Comparison of ENCODE assay signal across 22 cellular contexts in genomic region chr7:92788559-92789183, GRCh38. TPM values are rescaled to one million over a fixed set of nuclear protein-coding genes. Genes with fewer than 3 reads are reported as not detected.
A peak's percentile ranks its signal among the peaks of the same experiment; 100 is the strongest.
DNase-seq lines count a peak whose midpoint lies in the region; ATAC-seq and TF ChIP-seq lines count a peak whose summit lies in the region.
"Had no signal": no experiment of that assay in that cellular context is flagged by ENCODE, and none has a peak within 500 bp of the region (broad histone marks: within the 10 kb centered on the region; RNA-seq: fewer than 3 reads in every experiment).

No MANE protein-coding gene starts in this region.

- H3K18ac ChIP-seq in trophoblast cell (ENCODE audit: low read length) = no peak overlapping the region

- H3K27ac Mint-ChIP-seq in activated CD8-positive, alpha-beta memory T cell treated with anti-CD3 and anti-CD28 coated beads, Interleukin-2, amount 10 ng/mL, durations not matched to agents 7 days and 5 days = peak overlapping the region; percentile 4

- no peak for TF ChIP-seq CTCF in testis (IDR thresholded peaks at IDR 0.05)

- H3K14ac ChIP-seq in trophoblast cell (ENCODE audit: low read length) = no peak overlapping the region

- H3K9me3 ChIP-seq in trophoblast cell (ENCODE audit: insufficient read depth, low read depth, low read length) (no peaks in the 10 kb centered on the region), testis (no peaks in the 10 kb centered on the region), HAP-1 (peaks cover 3% of the 10 kb centered on the region; the same call in 1 of the 2 replicates)

- in situ Hi-C loops in KBM-7 (cut with MboI; ENCODE audit: low pct_unique_long_range_greater_than_20kb, low sequenced_read_pairs) (no loop called here), HAP-1 (cut with MboI; ENCODE audit: low sequenced_read_pairs) (no loop called here)

- H3K4me3 Mint-ChIP-seq in activated CD8-positive, alpha-beta memory T cell treated with anti-CD3 and anti-CD28 coated beads, Interleukin-2, amount 10 ng/mL, durations not matched to agents 7 days and 5 days = no peak overlapping the region
- H3K4me3 Mint-ChIP-seq: activated T-helper 1 cell treated with anti-CD3 and anti-CD28 coated beads, Interleukin-12 subunit alpha, Interleukin-12 subunit beta, Interleukin-2, Interleukin-4 antibody, amounts not matched to agents 30 ng/mL and 10 ng/mL and 1 ng/mL, durations not matched to agents 14 hours and 24 hours and 36 hours; neural crest cell had no signal

- H3K27ac ChIP-seq in trophoblast cell (ENCODE audit: low read depth, low read length) (no peak overlapping the region), testis (no peak overlapping the region)
- H3K27ac ChIP-seq: BLaER1 treated with 17β-estradiol and CSF1 and Interleukin-3, amounts not matched to agents 10 nM and 100 nM; body of pancreas; upper lobe of left lung had no signal

- no peaks in the 10 kb centered on the region for H3K79me2 ChIP-seq in trophoblast cell (ENCODE audit: control insufficient read depth, insufficient read depth, low read length, poor library complexity)

- no peak overlapping the region for H2AFZ ChIP-seq in trophoblast cell (ENCODE audit: insufficient read depth, low read length, poor library complexity)

- no peak overlapping the region for H2BK5ac ChIP-seq in trophoblast cell (ENCODE audit: low read depth, low read length, poor library complexity)

- no peak overlapping the region for H2AK5ac ChIP-seq in trophoblast cell (ENCODE audit: low read length)

- peaks cover 7% of the 10 kb centered on the region for H3K79me1 ChIP-seq in trophoblast cell (ENCODE audit: low read length)

- no peak for ATAC-seq in activated CD8-positive, alpha-beta memory T cell treated with anti-CD3 and anti-CD28 coated beads, Interleukin-2, amount 10 ng/mL, durations not matched to agents 7 days and 5 days
- ATAC-seq: body of pancreas, esophagus mucosa, mucosa of descending colon had no signal

- H3K4me2 ChIP-seq in trophoblast cell (ENCODE audit: low read length) = no peak overlapping the region
- H3K4me2 ChIP-seq: BLaER1 treated with 17β-estradiol and CSF1 and Interleukin-3, amounts not matched to agents 10 nM and 100 nM had no signal

- no CpG with 5 or more reads among the region's 1 CpG for WGBS in trophoblast cell (ENCODE audit: extremely low coverage, insufficient coverage, insufficient read length)
- WGBS in testis, 2 donors = 100% methylated on average over 1 of the region's 1 CpG

- H3K27me3 Mint-ChIP-seq in activated CD8-positive, alpha-beta memory T cell treated with anti-CD3 and anti-CD28 coated beads, Interleukin-2, amount 10 ng/mL, durations not matched to agents 7 days and 5 days = no peaks in the 10 kb centered on the region

- DNase-seq in activated CD8-positive, alpha-beta memory T cell treated with anti-CD3 and anti-CD28 coated beads, Interleukin-2, amount 10 ng/mL, durations not matched to agents 7 days and 5 days = no peak
- no peak for DNase-seq in activated CD8-positive, alpha-beta memory T cell treated with anti-CD3 and anti-CD28 coated beads, Interleukin-2, amount 50 U/mL, for 4 hours
- DNase-seq in KBM-7 (peak; percentile 24), SW480 (ENCODE audit: low spot score) (peak; percentile 50), trophoblast cell (no peak), testis (no peak), NCI-H82 treated with DMSO at 0.1 percent for 48 hours (lab: John Stamatoyannopoulos, UW; ENCODE audit: unreplicated experiment) (no peak), HAP-1 (ENCODE audit: low spot score in 2 of 2) (no peak)
- DNase-seq: activated CD4-positive, CD25-positive, alpha-beta regulatory T cell treated with anti-CD3 and anti-CD28 coated beads, Interleukin-2, amount 50 U/mL, for 72 hours; body of pancreas; effector CD8-positive, alpha-beta T cell; HCEC 1CT; mucosa of descending colon; NCI-H2081 treated with DMSO at 0.1 percent for 48 hours; NCI-H510A; stimulated activated CD8-positive, alpha-beta memory T cell treated with anti-CD3 and anti-CD28 coated beads, Interleukin-4, amount 100 ng/mL, for 48 hours; T1000; upper lobe of left lung had no signal

- no peak overlapping the region for H4K12ac ChIP-seq in trophoblast cell (ENCODE audit: low read depth, low read length)

- peak overlapping the region; percentile 46 for H3K4ac ChIP-seq in trophoblast cell (ENCODE audit: low read depth, low read length)

- no peak overlapping the region for H3K23ac ChIP-seq in trophoblast cell (ENCODE audit: low read length)

- no peak overlapping the region for H4K8ac ChIP-seq in trophoblast cell (ENCODE audit: low read depth, low read length)

- H3K9me3 Mint-ChIP-seq in activated CD8-positive, alpha-beta memory T cell treated with anti-CD3 and anti-CD28 coated beads, Interleukin-2, amount 10 ng/mL, durations not matched to agents 7 days and 5 days (ENCODE audit: low read depth) = peaks cover 19% of the 10 kb centered on the region

- H3K4me1 ChIP-seq in trophoblast cell (ENCODE audit: control insufficient read depth in 1 of 2, insufficient read depth in 2 of 2, low read length in 2 of 2) (peaks cover 4 to 9% of the 10 kb centered on the region in 2 experiments), testis (no peaks in the 10 kb centered on the region), HAP-1 (peaks cover 20% of the 10 kb centered on the region)

- CTCF ChIA-PET in activated CD8-positive, alpha-beta memory T cell treated with anti-CD3 and anti-CD28 coated beads, Interleukin-2, amount 10 ng/mL, durations not matched to agents 7 days and 5 days (lab: Charles Lee) = interaction anchor here (1.0 kb wide), 1 partner anchor 9 kb away, joined by 3 read pairs; no protein-coding TSS in a partner anchor

- H2BK12ac ChIP-seq in trophoblast cell (ENCODE audit: low read length) = no peak overlapping the region

- H3K36me3 ChIP-seq in trophoblast cell (ENCODE audit: control insufficient read depth in 1 of 2, insufficient read depth in 2 of 2, low read length in 2 of 2) = peaks cover 0 to 2% of the 10 kb centered on the region in 2 experiments
- H3K36me3 ChIP-seq in testis (ENCODE audit: low read depth, missing control alignments) = no peaks in the 10 kb centered on the region
- H3K36me3 ChIP-seq in HAP-1 (replicated peaks) = 0 out of 2 replicates have a peak, but pooled peaks cover 3% of the 10 kb centered on the region
- H3K36me3 ChIP-seq: upper lobe of left lung had no signal

- H3K36me3 Mint-ChIP-seq in activated CD8-positive, alpha-beta memory T cell treated with anti-CD3 and anti-CD28 coated beads, Interleukin-2, amount 10 ng/mL, durations not matched to agents 7 days and 5 days = peaks cover 68% of the 10 kb centered on the region

- H3K27me3 ChIP-seq in trophoblast cell (ENCODE audit: insufficient read depth, low read length) (no peaks in the 10 kb centered on the region), testis (no peaks in the 10 kb centered on the region), HAP-1 (ENCODE audit: low read depth) (no peaks in the 10 kb centered on the region)
- H3K27me3 ChIP-seq: BLaER1 treated with 17β-estradiol and CSF1 and Interleukin-3, amounts not matched to agents 10 nM and 100 nM; body of pancreas; upper lobe of left lung had no signal

- H3K4me1 Mint-ChIP-seq in activated CD8-positive, alpha-beta memory T cell treated with anti-CD3 and anti-CD28 coated beads, Interleukin-2, amount 10 ng/mL, durations not matched to agents 7 days and 5 days = peaks cover 53% of the 10 kb centered on the region

- intact Hi-C loops in testis (cut with DNase I; ENCODE audit: low total_unique reads) = no loop called here

- no peak overlapping the region for H2BK120ac ChIP-seq in trophoblast cell (ENCODE audit: insufficient read depth, low read length, poor library complexity)

- no peak overlapping the region for H3K9ac ChIP-seq in trophoblast cell (ENCODE audit: low read length)
- H3K9ac ChIP-seq: BLaER1 treated with 17β-estradiol and CSF1 and Interleukin-3, amounts not matched to agents 10 nM and 100 nM had no signal

- no peak overlapping the region for H4K91ac ChIP-seq in trophoblast cell (ENCODE audit: low read depth, low read length)

- TF ChIP-seq POLR2A in testis (IDR thresholded peaks at IDR 0.05) = no peak

- no peak overlapping the region for H3K4me3 ChIP-seq in trophoblast cell (ENCODE audit: low read depth, low read length)
- H3K4me3 ChIP-seq in testis = no peak overlapping the region
- no peak overlapping the region for H3K4me3 ChIP-seq in HAP-1
- H3K4me3 ChIP-seq: BLaER1 treated with 17β-estradiol and CSF1 and Interleukin-3, amounts not matched to agents 10 nM and 100 nM; body of pancreas; mucosa of descending colon; upper lobe of left lung had no signal

RNA-seq across cellular contexts. Expression of gene CDK6, which starts 47.7 kb away (rescaled TPM):
- total RNA-seq in activated CD8-positive, alpha-beta memory T cell treated with anti-CD3 and anti-CD28 coated beads, Interleukin-2, amount 10 ng/mL, durations not matched to agents 7 days and 5 days = 100 to 1,000 TPM; 118 to 229 TPM
- 29.5 and 33.6 TPM in 2 replicates for polyA plus RNA-seq in trophoblast cell (2013)
- 10 to 100 TPM; 22.8 to 31.6 TPM for total RNA-seq in testis
- 21.1 TPM for polyA plus RNA-seq in testis (ENCODE audit: insufficient read depth, low read depth, low replicate concordance)

Comparison
In these comparisons a context has a peak if more than half of its experiments do, and no peak if none do; other contexts are left out.
1. DNase-seq: peak in KBM-7 (single experiment) and SW480 (single experiment); none in activated CD8-positive, alpha-beta memory T cell treated with anti-CD3 and anti-CD28 coated beads, Interleukin-2, amount 10 ng/mL, durations not matched to agents 7 days and 5 days (single experiment), activated CD8-positive, alpha-beta memory T cell treated with anti-CD3 and anti-CD28 coated beads, Interleukin-2, amount 50 U/mL, for 4 hours (single experiment), trophoblast cell (0 of 2), testis (single experiment), NCI-H82 treated with DMSO at 0.1 percent for 48 hours (single experiment) and HAP-1 (0 of 2).